Comparison of ENCODE assay signal across 32 cellular contexts in the genomic region with DNA sequence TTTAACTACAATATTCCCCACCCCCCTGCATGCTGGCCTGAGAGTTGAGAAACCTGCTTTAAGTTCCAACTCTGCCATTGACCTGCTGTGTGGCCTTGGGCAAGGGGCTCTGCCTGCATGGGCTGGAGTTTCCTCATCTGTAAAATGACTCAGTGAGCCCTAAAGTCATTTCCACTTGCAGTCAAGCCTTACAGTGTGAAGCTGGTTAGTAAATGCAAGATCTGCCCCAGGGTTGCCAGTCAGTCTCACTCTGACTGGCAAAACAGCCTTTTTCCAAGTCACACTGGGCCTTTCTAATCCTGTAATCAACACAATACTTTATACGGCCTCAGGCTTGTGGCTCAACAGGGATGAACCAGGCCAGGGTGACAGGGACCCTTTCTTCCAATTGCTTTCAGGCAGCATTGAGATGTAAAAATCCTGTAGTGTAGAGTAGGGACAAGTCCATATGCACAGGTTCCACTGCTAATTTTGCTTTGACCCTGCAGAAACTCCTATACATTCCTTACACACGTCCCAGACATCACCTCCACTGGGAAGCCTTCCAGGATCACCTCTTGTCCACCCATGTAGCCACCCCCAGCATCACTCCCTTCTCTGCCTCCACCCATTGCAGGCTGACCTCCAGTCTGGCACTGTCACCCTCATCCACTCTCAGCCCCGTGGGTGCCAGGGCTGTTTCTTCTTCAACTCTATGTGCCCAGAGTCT. TPM values are rescaled to one million over a fixed set of nuclear protein-coding genes. Genes with fewer than 3 reads are reported as not detected.
"Had no signal": no experiment of that assay in that cellular context is flagged by ENCODE, and none has a peak within 500 bp of the region (broad histone marks: within the 10 kb centered on the region; RNA-seq: fewer than 3 reads in every experiment).

No MANE protein-coding gene starts in this region.

- H3K4me1 Mint-ChIP-seq: activated CD4-positive, alpha-beta T cell treated with anti-CD3 and anti-CD28 coated beads, Interleukin-2, amount 10 ng/mL, durations not matched to agents 7 days and 5 days; activated naive CD4-positive, alpha-beta T cell treated with anti-CD3 and anti-CD28 coated beads, Interleukin-2, amount 50 U/mL, for 24 hours; activated naive CD8-positive, alpha-beta T cell treated with anti-CD3 and anti-CD28 coated beads, Interleukin-2, amount 10 ng/mL, durations not matched to agents 7 days and 5 days had no signal

- H3K27ac ChIP-seq: ascending aorta, KMS-11, Peyer's patch had no signal

- H3K27ac Mint-ChIP-seq: activated CD4-positive, alpha-beta memory T cell treated with anti-CD3 and anti-CD28 coated beads for 36 hours; activated CD4-positive, alpha-beta T cell treated with anti-CD3 and anti-CD28 coated beads, Interleukin-2, amount 10 ng/mL, durations not matched to agents 7 days and 5 days; activated naive CD4-positive, alpha-beta T cell treated with anti-CD3 and anti-CD28 coated beads, Interleukin-2, amount 50 U/mL, for 24 hours; activated naive CD8-positive, alpha-beta T cell treated with anti-CD3 and anti-CD28 coated beads, Interleukin-2, amount 10 ng/mL, durations not matched to agents 7 days and 5 days had no signal

- H3K9me3 ChIP-seq: ascending aorta, Peyer's patch had no signal

- DNase-seq: activated CD4-positive, alpha-beta memory T cell treated with anti-CD3 and anti-CD28 coated beads for 36 hours; activated CD4-positive, alpha-beta T cell treated with anti-CD3 and anti-CD28 coated beads, Interleukin-2, amount 10 ng/mL, durations not matched to agents 7 days and 5 days; activated CD8-positive, alpha-beta memory T cell treated with anti-CD3 and anti-CD28 coated beads, Interleukin-2, amount 50 U/mL, for 4 hours; activated effector memory CD4-positive, alpha-beta T cell treated with anti-CD3 and anti-CD28 coated beads, Interleukin-2, amount 50 U/mL, for 16 hours; activated naive CD4-positive, alpha-beta T cell treated with Interleukin-2 at 50 U/mL for 16 hours; activated naive CD8-positive, alpha-beta T cell treated with anti-CD3 and anti-CD28 coated beads, Interleukin-2, amount 10 ng/mL, durations not matched to agents 7 days and 5 days; activated T-cell treated with anti-CD3 and anti-CD28 coated beads, Interleukin-2, amount 50 U/mL, for 48 hours; amygdala; caudate nucleus; cerebellar nuclear complex; NCI-H1092 treated with DMSO at 0.1 percent for 48 hours; NCI-H1417; NCI-H146; NCI-H187; NCI-H2029 treated with DMSO at 0.1 percent for 48 hours; NCI-H2107; NCI-H2171; NCI-H510A; NCI-H526; NCI-H748 treated with DMSO at 0.1 percent for 48 hours; NK-92 treated with Interleukin-12 subunit alpha and Interleukin-12 subunit beta, amount 100 ng/mL, for 24 hours; PC-3; RPMI8226; SIG-M5; T1000 had no signal

- H3K36me3 ChIP-seq: ascending aorta, Peyer's patch had no signal

- H3K4me3 ChIP-seq: ascending aorta, Peyer's patch had no signal

- H3K4me3 Mint-ChIP-seq: activated CD4-positive, alpha-beta memory T cell treated with anti-CD3 and anti-CD28 coated beads for 36 hours; activated CD4-positive, alpha-beta T cell treated with anti-CD3 and anti-CD28 coated beads, Interleukin-2, amount 10 ng/mL, durations not matched to agents 7 days and 5 days; activated naive CD4-positive, alpha-beta T cell treated with anti-CD3 and anti-CD28 coated beads, Interleukin-2, amount 50 U/mL, for 24 hours; activated naive CD8-positive, alpha-beta T cell treated with anti-CD3 and anti-CD28 coated beads, Interleukin-2, amount 10 ng/mL, durations not matched to agents 7 days and 5 days had no signal

- ATAC-seq: PC-3 had no signal

- H3K4me1 ChIP-seq: ascending aorta, Peyer's patch had no signal

- H3K27me3 ChIP-seq: ascending aorta, Peyer's patch had no signal

- H3K36me3 Mint-ChIP-seq: activated CD4-positive, alpha-beta memory T cell treated with anti-CD3 and anti-CD28 coated beads for 36 hours; activated naive CD4-positive, alpha-beta T cell treated with anti-CD3 and anti-CD28 coated beads, Interleukin-2, amount 50 U/mL, for 24 hours; activated naive CD8-positive, alpha-beta T cell treated with anti-CD3 and anti-CD28 coated beads, Interleukin-2, amount 10 ng/mL, durations not matched to agents 7 days and 5 days had no signal

- H3K9me3 Mint-ChIP-seq: activated CD4-positive, alpha-beta T cell treated with anti-CD3 and anti-CD28 coated beads, Interleukin-2, amount 10 ng/mL, durations not matched to agents 7 days and 5 days had no signal

RNA-seq across cellular contexts. Expression of gene PRIMA1, which starts 42.6 kb away (rescaled TPM):
- total RNA-seq: activated CD4-positive, alpha-beta memory T cell treated with anti-CD3 and anti-CD28 coated beads for 36 hours; activated CD4-positive, alpha-beta T cell treated with anti-CD3 and anti-CD28 coated beads, Interleukin-2, amount 10 ng/mL, durations not matched to agents 7 days and 5 days; activated naive CD8-positive, alpha-beta T cell treated with anti-CD3 and anti-CD28 coated beads, Interleukin-2, amount 10 ng/mL, durations not matched to agents 7 days and 5 days; LHCN-M2; T-helper 1 cell treated with Interleukin-12 subunit alpha and Interleukin-12 subunit beta and Interleukin-4 antibody, amounts not matched to agents 30 ng/mL and 1 ng/mL, for 36 hours; T-helper 2 cell treated with Interferon-gamma antibody and Interleukin-4, amounts not matched to agents 100 ng/mL and 5 ng/mL, for 36 hours had no signal
